ENCODE assay signal across 1 cellular context in the genomic region with DNA sequence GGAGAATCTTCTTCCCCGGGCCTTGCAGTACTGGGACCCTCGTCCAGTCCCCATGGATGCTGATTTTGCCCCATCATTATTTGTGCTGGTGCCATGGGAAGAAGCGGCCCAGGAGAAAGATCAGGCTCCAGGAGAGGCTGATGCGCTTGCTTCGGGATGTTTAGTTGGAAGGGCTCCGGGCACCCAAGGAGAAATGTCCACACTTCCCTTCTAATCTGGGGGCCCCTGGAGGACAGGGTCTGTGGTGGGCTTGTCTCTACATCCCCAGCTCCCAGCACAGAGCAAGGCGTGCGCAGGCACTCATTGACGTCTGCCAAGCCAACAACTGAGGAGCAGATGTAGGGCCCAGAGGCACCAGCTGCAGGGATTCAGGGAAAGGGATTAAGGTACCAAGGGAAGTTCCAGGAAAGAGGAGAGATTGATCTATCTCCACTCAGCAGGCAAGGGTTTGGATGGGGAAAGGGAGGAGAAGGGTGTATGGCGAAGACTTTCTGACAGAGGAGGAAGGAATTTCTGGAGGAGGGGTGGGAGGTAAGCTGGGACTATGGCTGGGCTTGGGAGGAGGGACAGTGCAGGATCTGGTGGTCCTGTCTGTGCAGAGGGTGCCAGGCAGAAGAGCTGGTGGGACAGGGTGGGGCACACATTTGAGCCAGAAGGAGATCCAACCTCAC.
TF ChIP-seq lines count a peak whose summit lies in the region.

No MANE protein-coding gene starts in this region.

TF ChIP-seq in IMR-90, 13 proteins besides CTCF, POLR2A, EP300 and RAD21:
- TF ChIP-seq ELK1 (IDR thresholded peaks at IDR 0.05; ENCODE audit: borderline replicate concordance, low read depth, low read length) (no peak), CHD1 (IDR thresholded peaks at IDR 0.05; ENCODE audit: low read depth, low read length) (no peak), FOS (IDR thresholded peaks at IDR 0.05; ENCODE audit: low read depth, low read length) (no peak), NFE2L2 (IDR thresholded peaks at IDR 0.05; ENCODE audit: low read depth, low read length) (no peak), RFX5 (IDR thresholded peaks at IDR 0.05; ENCODE audit: low read depth, low read length) (no peak), BHLHE40 (IDR thresholded peaks at IDR 0.05; ENCODE audit: low read depth, low read length) (no peak)
TF ChIP-seq in IMR-90: peak in this region for 0.
